Comparison of ENCODE assay signal across 9 cellular contexts in the genomic region with DNA sequence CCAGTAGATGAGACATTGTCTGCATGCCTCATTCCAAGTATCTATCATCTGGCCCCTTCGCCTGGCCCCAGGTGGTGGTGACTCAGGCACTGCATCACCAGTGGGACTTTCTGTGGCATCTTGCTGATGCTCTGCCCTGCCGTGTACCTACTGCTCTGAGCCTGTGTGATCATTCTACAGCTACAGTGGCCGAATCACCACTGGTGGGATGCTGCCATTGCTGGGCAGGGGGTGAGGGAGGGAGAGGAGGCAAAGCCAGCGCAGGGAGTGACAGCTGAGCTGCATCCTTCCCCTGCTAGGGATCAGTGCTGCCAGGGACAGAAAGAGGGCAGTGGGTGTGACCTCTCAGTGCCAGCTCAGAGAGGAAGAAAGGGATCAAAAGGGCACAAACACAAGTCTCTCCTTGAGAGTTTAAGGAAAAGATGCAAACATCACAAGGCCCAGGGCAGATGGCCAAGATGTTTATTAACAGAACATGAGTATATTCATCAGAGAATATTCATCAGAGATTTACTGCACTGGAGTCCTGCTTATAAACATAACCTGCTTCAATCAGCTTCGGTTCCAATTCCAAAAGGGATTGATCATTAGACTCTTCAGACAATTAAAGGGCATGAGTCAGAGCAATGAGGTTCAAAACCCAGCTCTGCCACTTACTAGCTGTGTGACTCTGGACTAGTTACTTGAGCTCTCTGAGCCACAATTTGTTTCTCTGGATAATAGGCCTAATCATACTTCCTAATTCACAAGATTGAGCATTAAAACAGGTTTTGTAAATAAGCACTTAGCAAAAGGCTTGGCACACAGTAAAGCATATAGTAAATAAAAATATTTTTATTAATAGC.
DNase-seq lines count a peak whose midpoint lies in the region; ATAC-seq and TF ChIP-seq lines count a peak whose summit lies in the region.
"Had no signal": no experiment of that assay in that cellular context is flagged by ENCODE, and none has a peak within 500 bp of the region (broad histone marks: within the 10 kb centered on the region; RNA-seq: fewer than 3 reads in every experiment).

No MANE protein-coding gene starts in this region.

- DNase-seq in RPMI7951 (ENCODE audit: low read depth) = peak; percentile 86
- DNase-seq in astrocyte of the hippocampus (ENCODE audit: low read depth, low spot score) = peak; percentile 55
- peak; percentile 64 to 68 for DNase-seq in stimulated activated CD4-positive, alpha-beta T cell treated with anti-CD3 and anti-CD28 coated beads, Interleukin-2, amount 100 ng/mL, for 48 hours
- DNase-seq in effector memory CD4-positive, alpha-beta T cell = no peak
- no peak for DNase-seq in GF-D8 (lab: John Stamatoyannopoulos, UW)
- DNase-seq in GM10266 (ENCODE audit: extremely low spot score) = no peak

- no peak overlapping the region for H3K4me3 ChIP-seq in effector memory CD4-positive, alpha-beta T cell (ENCODE audit: insufficient read depth, low read depth, low read length, poor library complexity, severe bottlenecking)

- no peaks in the 10 kb centered on the region for H3K27me3 ChIP-seq in effector memory CD4-positive, alpha-beta T cell (replicated peaks; ENCODE audit: control insufficient read depth, insufficient read depth, low read length, poor library complexity, severe bottlenecking)

- no peaks in the 10 kb centered on the region for H3K36me3 ChIP-seq in effector memory CD4-positive, alpha-beta T cell (ENCODE audit: control insufficient read depth, insufficient read depth, low read length)
- H3K36me3 ChIP-seq: neutrophil had no signal

- no peaks in the 10 kb centered on the region for H3K4me1 ChIP-seq in effector memory CD4-positive, alpha-beta T cell (ENCODE audit: control insufficient read depth, insufficient read depth, low read length, poor library complexity, severe bottlenecking)

- ATAC-seq in GM18858 (IDR thresholded peaks at IDR 0.05; ENCODE audit: unreplicated experiment) (peak; percentile 51), GM21737 (IDR thresholded peaks at IDR 0.05; ENCODE audit: unreplicated experiment) (no peak)

- no peaks in the 10 kb centered on the region for H3K9me3 ChIP-seq in effector memory CD4-positive, alpha-beta T cell (ENCODE audit: control insufficient read depth, low read length)
- H3K9me3 ChIP-seq: neutrophil had no signal

- no peak overlapping the region for H3K27ac ChIP-seq in effector memory CD4-positive, alpha-beta T cell (ENCODE audit: insufficient read depth, low read length, poor library complexity, severe bottlenecking)
- H3K27ac ChIP-seq: neutrophil had no signal

- no peak for TF ChIP-seq CTCF in GM10266 (IDR thresholded peaks at IDR 0.05; ENCODE audit: control insufficient read depth, insufficient read depth, low read depth, missing control alignments)

Comparison
In these comparisons a context has a peak if more than half of its experiments do, and no peak if none do; other contexts are left out.
1. DNase-seq: peak in RPMI7951 (single experiment), astrocyte of the hippocampus (single experiment) and stimulated activated CD4-positive, alpha-beta T cell treated with anti-CD3 and anti-CD28 coated beads, Interleukin-2, amount 100 ng/mL, for 48 hours (2 of 2); none in effector memory CD4-positive, alpha-beta T cell (0 of 3), GF-D8 (single experiment) and GM10266 (single experiment).